ENCODE assay signal across 14 cellular contexts in the genomic region with DNA sequence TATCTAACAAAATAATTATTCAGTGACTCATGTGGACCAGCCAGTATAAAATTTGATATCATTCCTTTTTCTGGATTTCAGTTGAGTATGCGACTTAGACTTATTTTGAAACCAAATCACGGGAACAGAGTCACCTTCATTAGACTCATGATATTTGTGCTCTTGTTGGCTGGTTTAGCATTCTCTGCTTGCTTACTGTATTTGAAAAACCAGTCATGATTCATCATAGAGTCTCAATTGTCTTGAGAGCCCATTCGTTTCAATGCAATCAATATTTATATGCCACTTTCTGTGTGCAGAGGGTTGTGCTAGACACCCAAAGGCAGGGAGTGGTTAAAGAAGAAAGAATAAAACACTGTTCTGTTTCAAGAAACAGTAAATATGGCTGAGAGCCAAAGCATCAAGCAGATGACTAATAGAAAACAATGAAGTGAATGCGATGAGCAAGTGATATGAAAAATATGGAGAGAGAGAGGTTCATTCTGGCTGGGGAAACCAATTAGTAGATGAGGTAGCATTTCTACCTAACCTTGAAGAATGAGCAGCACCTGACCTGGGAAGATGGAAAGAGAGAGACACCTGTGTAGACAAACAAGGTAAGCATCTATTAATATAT.
DNase-seq lines count a peak whose midpoint lies in the region; TF ChIP-seq lines count a peak whose summit lies in the region.
"Had no signal": no experiment of that assay in that cellular context is flagged by ENCODE, and none has a peak within 500 bp of the region (broad histone marks: within the 10 kb centered on the region; RNA-seq: fewer than 3 reads in every experiment).

No MANE protein-coding gene starts in this region.

- no peaks in the 10 kb centered on the region for H3K9me3 Mint-ChIP-seq in mesothelial cell of epicardium
- H3K9me3 Mint-ChIP-seq in activated T-helper 1 cell treated with anti-CD3 and anti-CD28 coated beads, Interleukin-12 subunit alpha, Interleukin-12 subunit beta, Interleukin-2, Interleukin-4 antibody, amounts not matched to agents 30 ng/mL and 10 ng/mL and 1 ng/mL, durations not matched to agents 14 hours and 24 hours and 36 hours, result no peaks in the 10 kb centered on the region

- no peak overlapping the region for H3K4me3 Mint-ChIP-seq in mesothelial cell of epicardium
- H3K4me3 Mint-ChIP-seq in activated T-helper 1 cell treated with anti-CD3 and anti-CD28 coated beads, Interleukin-12 subunit alpha, Interleukin-12 subunit beta, Interleukin-2, Interleukin-4 antibody, amounts not matched to agents 30 ng/mL and 10 ng/mL and 1 ng/mL, durations not matched to agents 14 hours and 24 hours and 36 hours, result no peak overlapping the region

- no peaks in the 10 kb centered on the region for H3K36me3 Mint-ChIP-seq in mesothelial cell of epicardium
- H3K36me3 Mint-ChIP-seq in activated T-helper 1 cell treated with anti-CD3 and anti-CD28 coated beads, Interleukin-12 subunit alpha, Interleukin-12 subunit beta, Interleukin-2, Interleukin-4 antibody, amounts not matched to agents 30 ng/mL and 10 ng/mL and 1 ng/mL, durations not matched to agents 14 hours and 24 hours and 36 hours (ENCODE audit: low read depth), result no peaks in the 10 kb centered on the region

- peaks cover 64% of the 10 kb centered on the region for H3K4me1 Mint-ChIP-seq in mesothelial cell of epicardium
- peaks cover 20% of the 10 kb centered on the region for H3K4me1 Mint-ChIP-seq in activated T-helper 1 cell treated with anti-CD3 and anti-CD28 coated beads, Interleukin-12 subunit alpha, Interleukin-12 subunit beta, Interleukin-2, Interleukin-4 antibody, amounts not matched to agents 30 ng/mL and 10 ng/mL and 1 ng/mL, durations not matched to agents 14 hours and 24 hours and 36 hours (ENCODE audit: low read depth)

- H3K4me3 ChIP-seq in choroid plexus epithelial cell (ENCODE audit: low read depth, low read length), result no peak overlapping the region
- H3K4me3 ChIP-seq: gastroesophageal sphincter, lung, thoracic aorta had no signal

- peak; percentile 42 for DNase-seq in Daoy (ENCODE audit: low read depth)
- DNase-seq in NCI-H226, result peak; percentile 78
- DNase-seq in choroid plexus epithelial cell (ENCODE audit: low read depth), result peak; percentile 80
- no peak for DNase-seq in mesothelial cell of epicardium (ENCODE audit: low spot score in 2 of 2, unreplicated experiment in 2 of 2)
- DNase-seq in activated T-helper 1 cell treated with anti-CD3 and anti-CD28 coated beads, Interleukin-12 subunit alpha, Interleukin-12 subunit beta, Interleukin-2, Interleukin-4 antibody, amounts not matched to agents 30 ng/mL and 10 ng/mL and 1 ng/mL, durations not matched to agents 14 hours and 24 hours and 36 hours (ENCODE audit: low spot score), result no peak
- DNase-seq in activated CD4-positive, alpha-beta T cell treated with anti-CD3 and anti-CD28 coated beads, Interleukin-2, amount 50 U/mL, for 48 hours, result no peak
- DNase-seq in NCI-H1048 (lab: John Stamatoyannopoulos, UW), result no peak
- no peak for DNase-seq in anterior cingulate cortex (lab: John Stamatoyannopoulos, UW)
- DNase-seq: caudate nucleus, NCI-H1436 treated with DMSO at 0.1 percent for 48 hours, OCI-M1 had no signal

- peak overlapping the region; percentile 10 for H3K27ac Mint-ChIP-seq in mesothelial cell of epicardium
- H3K27ac Mint-ChIP-seq in activated T-helper 1 cell treated with anti-CD3 and anti-CD28 coated beads, Interleukin-12 subunit alpha, Interleukin-12 subunit beta, Interleukin-2, Interleukin-4 antibody, amounts not matched to agents 30 ng/mL and 10 ng/mL and 1 ng/mL, durations not matched to agents 14 hours and 24 hours and 36 hours, result no peak overlapping the region

- no peaks in the 10 kb centered on the region for H3K27me3 Mint-ChIP-seq in mesothelial cell of epicardium (ENCODE audit: low read depth)
- H3K27me3 Mint-ChIP-seq in activated T-helper 1 cell treated with anti-CD3 and anti-CD28 coated beads, Interleukin-12 subunit alpha, Interleukin-12 subunit beta, Interleukin-2, Interleukin-4 antibody, amounts not matched to agents 30 ng/mL and 10 ng/mL and 1 ng/mL, durations not matched to agents 14 hours and 24 hours and 36 hours (ENCODE audit: insufficient read depth), result peaks cover 17% of the 10 kb centered on the region

- intact Hi-C loops in activated T-helper 1 cell treated with anti-CD3 and anti-CD28 coated beads, Interleukin-12 subunit alpha, Interleukin-12 subunit beta, Interleukin-2, Interleukin-4 antibody, amounts not matched to agents 30 ng/mL and 10 ng/mL and 1 ng/mL, durations not matched to agents 14 hours and 24 hours and 36 hours (cut with micrococcal nuclease), result no loop called here

- no peak for TF ChIP-seq CTCF in choroid plexus epithelial cell (conservative IDR thresholded peaks at IDR 0.05; ENCODE audit: low read depth, low read length)
- no peak for TF ChIP-seq CTCF in mesothelial cell of epicardium (IDR thresholded peaks at IDR 0.05; ENCODE audit: unreplicated experiment)

Comparison
In these comparisons a context has a peak if more than half of its experiments do, and no peak if none do; other contexts are left out.
1. DNase-seq: peak in Daoy (single experiment), NCI-H226 (single experiment) and choroid plexus epithelial cell (single experiment); none in mesothelial cell of epicardium (0 of 2), activated T-helper 1 cell treated with anti-CD3 and anti-CD28 coated beads, Interleukin-12 subunit alpha, Interleukin-12 subunit beta, Interleukin-2, Interleukin-4 antibody, amounts not matched to agents 30 ng/mL and 10 ng/mL and 1 ng/mL, durations not matched to agents 14 hours and 24 hours and 36 hours (single experiment), activated CD4-positive, alpha-beta T cell treated with anti-CD3 and anti-CD28 coated beads, Interleukin-2, amount 50 U/mL, for 48 hours (0 of 2), NCI-H1048 (single experiment) and anterior cingulate cortex (0 of 58).